32 cellular contexts compared by ENCODE assay signal in genomic region chr12:98151984-98152383, GRCh38.
"Had no signal": no experiment of that assay in that cellular context is flagged by ENCODE, and none has a peak within 500 bp of the region (broad histone marks: within the 10 kb centered on the region; RNA-seq: fewer than 3 reads in every experiment).

No MANE protein-coding gene starts in this region.

- DNase-seq: naive thymus-derived CD4-positive, alpha-beta T cell; natural killer cell; nucleus accumbens; posterior cingulate gyrus; psoas muscle; right cardiac atrium; spleen; stimulated activated CD4-positive, alpha-beta T cell treated with anti-CD3 and anti-CD28 coated beads, Interleukin-12 subunit alpha, Interleukin-12 subunit beta, amount 100 ng/mL, for 4 hours; stimulated activated CD4-positive, alpha-beta T cell treated with anti-CD3 and anti-CD28 coated beads, Interleukin-1b, Interleukin-23, amount 100 ng/mL, for 48 hours; stimulated activated CD4-positive, alpha-beta T cell treated with anti-CD3 and anti-CD28 coated beads, Interleukin-4, amount 100 ng/mL, for 1 hour; stimulated activated CD4-positive, alpha-beta T cell treated with anti-CD3 and anti-CD28 coated beads, Interleukin-4, amount 100 ng/mL, for 4 hours; stimulated activated CD8-positive, alpha-beta memory T cell treated with anti-CD3 and anti-CD28 coated beads, Interleukin-4, amount 100 ng/mL, for 48 hours; stimulated activated naive CD4-positive, alpha-beta T cell; stimulated activated naive CD8-positive, alpha-beta T cell treated with anti-CD3 and anti-CD28 coated beads, Interleukin-15, amount 100 ng/mL, for 72 hours; stimulated activated naive CD8-positive, alpha-beta T cell treated with anti-CD3 and anti-CD28 coated beads, Interleukin-15, Interleukin-2, amounts not matched to agents 100 U/mL and 50 U/mL, for 24 hours; substantia nigra; testis; tibial artery; transverse colon; upper lobe of right lung; uterus had no signal

- H3K36me3 ChIP-seq: neural progenitor cell, neutrophil, spleen, suprapubic skin, tibial artery, transverse colon, upper lobe of right lung, uterus had no signal

- H3K4me3 Mint-ChIP-seq: naive thymus-derived CD4-positive, alpha-beta T cell; natural killer cell; nephron; neural progenitor cell; stimulated activated memory B cell treated with anti-CD40 and anti-IgM and Interleukin-4, amounts not matched to agents 10 μg/mL and 1 μg/mL and 100 μg/mL, for 72 hours; stimulated activated naive CD8-positive, alpha-beta T cell treated with anti-CD3 and anti-CD28 coated beads, Interleukin-15, amount 100 ng/mL, for 72 hours; type B pancreatic cell had no signal

- H3K36me3 Mint-ChIP-seq: naive thymus-derived CD4-positive, alpha-beta T cell; natural killer cell; stimulated activated memory B cell treated with anti-CD40 and anti-IgM and Interleukin-4, amounts not matched to agents 10 μg/mL and 1 μg/mL and 100 μg/mL, for 72 hours; type B pancreatic cell had no signal

- H3K4me3 ChIP-seq: neural progenitor cell, psoas muscle, skin epidermis, smooth muscle cell, spleen, suprapubic skin, testis, tibial artery, transverse colon, upper lobe of right lung, uterus had no signal

- H2AFZ ChIP-seq: neural progenitor cell, parathyroid adenoma had no signal

- H3K27me3 Mint-ChIP-seq: progenitor cell of endocrine pancreas; stimulated activated memory B cell treated with anti-CD40 and anti-IgM and Interleukin-4, amounts not matched to agents 10 μg/mL and 1 μg/mL and 100 μg/mL, for 72 hours; type B pancreatic cell had no signal

- H3K9me3 Mint-ChIP-seq: nephron; stimulated activated memory B cell treated with anti-CD40 and anti-IgM and Interleukin-4, amounts not matched to agents 10 μg/mL and 1 μg/mL and 100 μg/mL, for 72 hours; type B pancreatic cell had no signal

- ATAC-seq: naive thymus-derived CD4-positive, alpha-beta T cell; natural killer cell; psoas muscle; right cardiac atrium; sciatic nerve; stimulated activated memory B cell treated with anti-CD40 and anti-IgM and Interleukin-4, amounts not matched to agents 10 μg/mL and 1 μg/mL and 100 μg/mL, for 72 hours; stimulated activated naive CD8-positive, alpha-beta T cell treated with anti-CD3 and anti-CD28 coated beads, Interleukin-15, amount 100 ng/mL, for 72 hours; stimulated activated naive CD8-positive, alpha-beta T cell treated with anti-CD3 and anti-CD28 coated beads, Interleukin-15, Interleukin-2, amounts not matched to agents 100 U/mL and 50 U/mL, for 24 hours; upper lobe of right lung had no signal

- H3K9me3 ChIP-seq: neutrophil, psoas muscle, spleen, suprapubic skin, testis, tibial artery, transverse colon, upper lobe of right lung, uterus had no signal

- H3K4me1 Mint-ChIP-seq: naive thymus-derived CD4-positive, alpha-beta T cell; natural killer cell; stimulated activated memory B cell treated with anti-CD40 and anti-IgM and Interleukin-4, amounts not matched to agents 10 μg/mL and 1 μg/mL and 100 μg/mL, for 72 hours; stimulated activated naive CD8-positive, alpha-beta T cell treated with anti-CD3 and anti-CD28 coated beads, Interleukin-15, amount 100 ng/mL, for 72 hours had no signal

- H3K27me3 ChIP-seq: neural progenitor cell, neutrophil, spleen, suprapubic skin, testis, tibial artery, transverse colon, upper lobe of right lung, uterus had no signal

- H3K27ac Mint-ChIP-seq: naive thymus-derived CD4-positive, alpha-beta T cell; natural killer cell; nephron; neural progenitor cell; progenitor cell of endocrine pancreas; stimulated activated memory B cell treated with anti-CD40 and anti-IgM and Interleukin-4, amounts not matched to agents 10 μg/mL and 1 μg/mL and 100 μg/mL, for 72 hours; stimulated activated naive CD8-positive, alpha-beta T cell treated with anti-CD3 and anti-CD28 coated beads, Interleukin-15, amount 100 ng/mL, for 72 hours; type B pancreatic cell had no signal

- H3K9ac ChIP-seq: neural progenitor cell, parathyroid adenoma had no signal

- H3K4me2 ChIP-seq: neural progenitor cell, smooth muscle cell had no signal

- H3K27ac ChIP-seq: neural progenitor cell, neutrophil, parathyroid adenoma, psoas muscle, skin epidermis, spleen, suprapubic skin, testis, tibial artery, transverse colon, upper lobe of right lung, uterus had no signal

- H3K4me1 ChIP-seq: parathyroid adenoma, psoas muscle, spleen, suprapubic skin, testis, tibial artery, transverse colon, upper lobe of right lung, uterus had no signal
